Comparison of ENCODE assay signal across 17 cellular contexts in the genomic region with DNA sequence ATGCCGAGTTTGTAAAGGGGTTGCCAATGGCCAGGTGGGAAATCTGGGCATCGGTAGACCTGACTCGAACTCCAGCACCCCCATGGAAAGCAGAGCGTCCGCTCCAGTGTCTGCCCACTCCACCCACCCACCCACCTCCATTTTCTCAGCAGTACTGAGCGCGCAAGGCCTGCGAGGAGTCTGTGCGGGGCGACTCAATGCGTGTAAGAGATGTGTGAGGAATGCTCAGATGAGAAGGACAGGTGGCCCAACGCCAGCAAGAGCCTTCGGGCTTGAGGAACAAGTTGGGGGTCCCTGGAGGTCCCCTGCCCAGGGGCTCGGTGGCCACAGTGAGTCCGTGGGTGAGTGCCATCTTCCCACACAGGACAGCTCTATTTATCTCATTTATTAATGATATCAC. TPM values are rescaled to one million over a fixed set of nuclear protein-coding genes. Genes with fewer than 3 reads are reported as not detected.
DNase-seq lines count a peak whose midpoint lies in the region; ATAC-seq, FAIRE-seq and TF ChIP-seq lines count a peak whose summit lies in the region.
"Had no signal": no experiment of that assay in that cellular context is flagged by ENCODE, and none has a peak within 500 bp of the region (broad histone marks: within the 10 kb centered on the region; RNA-seq: fewer than 3 reads in every experiment).

No MANE protein-coding gene starts in this region.

- CTCF ChIA-PET in GM12878 (lab: Yijun Ruan, JAX), result no interaction called here

- H3K27me3 ChIP-seq in cardiac muscle cell, result no peaks in the 10 kb centered on the region
- peaks cover 0 to 66% (median 0%) of the 10 kb centered on the region in 11 experiments; a peak in 6 of 22 replicates for H3K27me3 ChIP-seq in BLaER1 treated with 17β-estradiol and CSF1 and Interleukin-3, amounts not matched to agents 10 nM and 100 nM
- no peaks in the 10 kb centered on the region for H3K27me3 ChIP-seq in GM12878 (replicated peaks in 1 of 2; ENCODE audit: control insufficient read depth in 2 of 2, insufficient read depth in 2 of 2, low read length in 1 of 2)
- no peaks in the 10 kb centered on the region for H3K27me3 ChIP-seq in neutrophil

- no peak for TF ChIP-seq EP300 in GM12878 (IDR thresholded peaks at IDR 0.05; ENCODE audit: borderline replicate concordance in 1 of 2, control insufficient read depth in 1 of 2, low read depth in 2 of 2, low read length in 2 of 2)

- H3K9me3 ChIP-seq in cardiac muscle cell (ENCODE audit: low read depth) (no peaks in the 10 kb centered on the region), GM12878 (replicated peaks; ENCODE audit: control insufficient read depth, insufficient read depth, low read length) (no peaks in the 10 kb centered on the region), neutrophil (no peaks in the 10 kb centered on the region), T-helper 17 cell (ENCODE audit: control insufficient read depth, low read length, poor library complexity, severe bottlenecking) (no peaks in the 10 kb centered on the region)
- H3K9me3 ChIP-seq in BLaER1 treated with 17β-estradiol and CSF1 and Interleukin-3, amounts not matched to agents 10 nM and 100 nM (replicated peaks in 1 of 11), result no peaks in the 10 kb centered on the region

- H3K27me3 Mint-ChIP-seq in T-helper 17 cell, result no peaks in the 10 kb centered on the region
- H3K27me3 Mint-ChIP-seq: CD4-positive, alpha-beta memory T cell had no signal

- TF ChIP-seq POLR2A in GM12878 (IDR thresholded peaks at IDR 0.05; ENCODE audit: low read depth, low read length), result no peak

- DNase-seq in cardiac muscle cell (ENCODE audit: low read depth in 1 of 2, low spot score in 1 of 2), result no peak
- DNase-seq in cardiac septum (ENCODE audit: low spot score), result no peak
- no peak for DNase-seq in GM12878 (ENCODE audit: low read depth, low spot score)
- DNase-seq in NOMO-1 (lab: John Stamatoyannopoulos, UW; ENCODE audit: unreplicated experiment in 2 of 2), result no peak
- DNase-seq in stimulated activated naive CD4-positive, alpha-beta T cell treated with Interleukin-2 at 50 U/mL for 16 hours (lab: John Stamatoyannopoulos, UW), result no peak
- DNase-seq in T-helper 17 cell, result no peak
- DNase-seq: ACHN; CD4-positive, alpha-beta memory T cell; DND-41; GF-D8; GM23248 had no signal

- peaks cover 27% of the 10 kb centered on the region for H3K4me1 Mint-ChIP-seq in T-helper 17 cell

- no peaks in the 10 kb centered on the region for H3K36me3 Mint-ChIP-seq in T-helper 17 cell (ENCODE audit: low read depth)

- peak overlapping the region in 9 of 11 experiments; percentile 2 to 73 (median 57); a peak in 12 of 22 replicates for H3K9ac ChIP-seq in BLaER1 treated with 17β-estradiol and CSF1 and Interleukin-3, amounts not matched to agents 10 nM and 100 nM
- no peak overlapping the region for H3K9ac ChIP-seq in GM12878 (ENCODE audit: control insufficient read depth, insufficient read depth, low read length)
- H3K9ac ChIP-seq: GM23248 had no signal

- RAD21 ChIA-PET in GM12878 (lab: Charles Lee; ENCODE audit: unreplicated experiment), result no interaction called here

- peaks cover 63 to 98% (median 86%) of the 10 kb centered on the region in 11 experiments; a peak in 21 of 22 replicates for H4K20me1 ChIP-seq in BLaER1 treated with 17β-estradiol and CSF1 and Interleukin-3, amounts not matched to agents 10 nM and 100 nM
- H4K20me1 ChIP-seq in GM12878 (ENCODE audit: control insufficient read depth, insufficient read depth), result no peaks in the 10 kb centered on the region

- H3K36me3 ChIP-seq in cardiac muscle cell, result peaks cover 44% of the 10 kb centered on the region
- peaks cover 38 to 67% (median 55%) of the 10 kb centered on the region in 11 experiments for H3K36me3 ChIP-seq in BLaER1 treated with 17β-estradiol and CSF1 and Interleukin-3, amounts not matched to agents 10 nM and 100 nM
- H3K36me3 ChIP-seq in GM12878 (ENCODE audit: control insufficient read depth in 2 of 2, insufficient read depth in 2 of 2, low read length in 1 of 2), result peaks cover 8 to 28% of the 10 kb centered on the region in 2 experiments; a peak in 3 of 4 replicates
- peaks cover 85% of the 10 kb centered on the region for H3K36me3 ChIP-seq in neutrophil

- in situ Hi-C loops in GM12878 (cut with MboI), result no loop called here

- 99% methylated on average over 15 of the region's 15 CpGs for WGBS in GM12878 (ENCODE audit: insufficient coverage, insufficient replicate concordance, low lambda C conversion rate, missing lambda C conversion rate)

- H3K27ac Mint-ChIP-seq in T-helper 17 cell, result no peak overlapping the region
- H3K27ac Mint-ChIP-seq: IgD-negative memory B cell had no signal

- H3K4me3 Mint-ChIP-seq in T-helper 17 cell, result no peak overlapping the region
- H3K4me3 Mint-ChIP-seq: CD4-positive, alpha-beta memory T cell had no signal

- H3K4me1 ChIP-seq in cardiac muscle cell (ENCODE audit: low read depth), result peaks cover 23% of the 10 kb centered on the region
- peaks cover 59 to 100% (median 96%) of the 10 kb centered on the region in 10 experiments for H3K4me1 ChIP-seq in BLaER1 treated with 17β-estradiol and CSF1 and Interleukin-3, amounts not matched to agents 10 nM and 100 nM
- H3K4me1 ChIP-seq in GM12878 (ENCODE audit: control insufficient read depth, insufficient read depth, low read length), result peaks cover 26% of the 10 kb centered on the region
- H3K4me1 ChIP-seq in neutrophil (ENCODE audit: control insufficient read depth in 1 of 2, insufficient read depth in 1 of 2, low read depth in 1 of 2, low read length in 1 of 2), result peaks cover 45 to 47% of the 10 kb centered on the region in 2 experiments

- H3K27ac ChIP-seq in cardiac muscle cell (peak overlapping the region; percentile 79), GM12878 (ENCODE audit: control insufficient read depth, insufficient read depth) (no peak overlapping the region), neutrophil (peak overlapping the region; percentile 70)
- peak overlapping the region in 8 of 11 experiments; percentile 57 to 87 (median 74); a peak in 17 of 22 replicates for H3K27ac ChIP-seq in BLaER1 treated with 17β-estradiol and CSF1 and Interleukin-3, amounts not matched to agents 10 nM and 100 nM
- H3K27ac ChIP-seq: C4-2B, GM23248 had no signal

- ATAC-seq in GM12878 (no peak), T-helper 17 cell (no peak)
- ATAC-seq: HCT116 had no signal

- no peaks in the 10 kb centered on the region for H3K79me2 ChIP-seq in GM12878 (ENCODE audit: control insufficient read depth, insufficient read depth, low read length)

- peak overlapping the region; percentile 61 to 95 (median 84) for H3K4me2 ChIP-seq in BLaER1 treated with 17β-estradiol and CSF1 and Interleukin-3, amounts not matched to agents 10 nM and 100 nM
- no peak overlapping the region for H3K4me2 ChIP-seq in GM12878 (ENCODE audit: control insufficient read depth, insufficient read depth)

- FAIRE-seq in GM12878 (lab: Jason Lieb, UNC), result no peak
- FAIRE-seq: H54 had no signal

- intact Hi-C loops in cardiac septum (cut with DNase I) (loop anchor here (5.0 to 10.0 kb wide), 3 partner anchors 35 to 323 kb away; no protein-coding TSS in a partner anchor), GM12878 (cut with micrococcal nuclease; ENCODE audit: unreplicated experiment) (no loop called here)

- H3K4me3 ChIP-seq in cardiac muscle cell (no peak overlapping the region), GM12878 (no peak overlapping the region), neutrophil (ENCODE audit: low read depth in 1 of 2, low read length in 1 of 2) (no peak overlapping the region)
- H3K4me3 ChIP-seq in BLaER1 treated with 17β-estradiol and CSF1 and Interleukin-3, amounts not matched to agents 10 nM and 100 nM, result peak overlapping the region in 1 of 10 experiments; percentile 20; a peak in 1 of 20 replicates
- H3K4me3 ChIP-seq: GM23248 had no signal

- no peak for TF ChIP-seq RAD21 in GM12878 (IDR thresholded peaks at IDR 0.05; ENCODE audit: insufficient read depth, low read depth, low read length)

- no TSS peak for BruUV-seq in GM12878 (replicated peaks; lab: Mats Ljungman, UMichigan)

- POLR2A ChIA-PET in GM12878 (lab: Charles Lee), result no interaction called here

- no peak overlapping the region for H2AFZ ChIP-seq in GM12878 (ENCODE audit: control insufficient read depth, low read depth, low read length)
- H2AFZ ChIP-seq: GM23248 had no signal

- TF ChIP-seq CTCF in cardiac muscle cell (IDR thresholded peaks at IDR 0.05; ENCODE audit: low read depth, low read length) (no peak), GM12878 (IDR thresholded peaks at IDR 0.05 in 2 of 3, conservative IDR thresholded peaks at IDR 0.05 in 1 of 3; ENCODE audit: control insufficient read depth in 2 of 3, extremely low read depth in 1 of 3, insufficient read depth in 1 of 3, low read depth in 3 of 3, low read length in 3 of 3) (no peak), neutrophil (IDR thresholded peaks at IDR 0.05) (no peak)

- SMC1A ChIA-PET in GM12878 (lab: Charles Lee; ENCODE audit: uncharacterized antibody, unreplicated experiment), result no interaction called here

RNA-seq across cellular contexts. Expression of a gene that starts 50.6 kb away (rescaled TPM):
- total RNA-seq in cardiac muscle cell (65.4 and 74.9 TPM in 2 replicates), cardiac septum (60.0 TPM), GM12878 (2014; rRNA removed) (40.3 and 40.6 TPM in 2 replicates), GM12878 (2014; rRNA removed; fragmentation: Illumina TruSeq; extraction: Trizol) (30.8 and 32.6 TPM in 2 replicates), GM12878 (2021) (41.1 and 42.0 TPM in 2 replicates), T-helper 17 cell (100 to 1,000 TPM; 164 to 174 TPM)
- polyA plus RNA-seq in cardiac muscle cell (37.2 and 53.7 TPM in 2 replicates), GM12878 (2011; rRNA removed) (25.3 and 27.8 TPM in 2 replicates), GM12878 (2014; fragmentation: Illumina TruSeq; extraction: Trizol) (15.3 and 26.8 TPM in 2 replicates), GM12878 (2014; fragmentation: Nextera tagmentation; extraction: Ambion mirVana) (1 to 10 TPM; 4.0 to 5.8 TPM), GM12878 (2014; rRNA removed) (39.8 and 46.9 TPM in 2 replicates), GM12878 (2016; fragmentation: Nextera tagmentation; extraction: Ambion mirVana) (10 to 100 TPM; 26.9 to 35.6 TPM)
- 35.5 and 35.9 TPM in 2 replicates for total RNA-seq in GM12878 (2013; cell fraction: nucleolus; rRNA removed)
- polyA plus RNA-seq in GM12878 (2011; ENCODE audit: low read depth), result 11.5 TPM
- 28.7 and 34.2 TPM in 2 replicates for polyA plus RNA-seq in GM12878 (2011; cell fraction: cytosol; rRNA removed)
- polyA plus RNA-seq in GM12878 (2011; cell fraction: nucleus; rRNA removed), result 14.9 and 21.7 TPM in 2 replicates
- polyA plus RNA-seq in GM12878 (2012), result 18.6 and 19.3 TPM in 2 replicates
- polyA minus RNA-seq in GM12878 (2011; rRNA and poly(A)+ RNA removed), result 37.7 and 40.8 TPM in 2 replicates
- 13.1 and 15.7 TPM in 2 replicates for polyA minus RNA-seq in GM12878 (2011; cell fraction: cytosol; rRNA and poly(A)+ RNA removed)
- 10.8 and 24.0 TPM in 2 replicates for polyA minus RNA-seq in GM12878 (2011; cell fraction: nucleus; rRNA and poly(A)+ RNA removed)
